Comparison of ENCODE assay signal across 14 cellular contexts in the genomic region with DNA sequence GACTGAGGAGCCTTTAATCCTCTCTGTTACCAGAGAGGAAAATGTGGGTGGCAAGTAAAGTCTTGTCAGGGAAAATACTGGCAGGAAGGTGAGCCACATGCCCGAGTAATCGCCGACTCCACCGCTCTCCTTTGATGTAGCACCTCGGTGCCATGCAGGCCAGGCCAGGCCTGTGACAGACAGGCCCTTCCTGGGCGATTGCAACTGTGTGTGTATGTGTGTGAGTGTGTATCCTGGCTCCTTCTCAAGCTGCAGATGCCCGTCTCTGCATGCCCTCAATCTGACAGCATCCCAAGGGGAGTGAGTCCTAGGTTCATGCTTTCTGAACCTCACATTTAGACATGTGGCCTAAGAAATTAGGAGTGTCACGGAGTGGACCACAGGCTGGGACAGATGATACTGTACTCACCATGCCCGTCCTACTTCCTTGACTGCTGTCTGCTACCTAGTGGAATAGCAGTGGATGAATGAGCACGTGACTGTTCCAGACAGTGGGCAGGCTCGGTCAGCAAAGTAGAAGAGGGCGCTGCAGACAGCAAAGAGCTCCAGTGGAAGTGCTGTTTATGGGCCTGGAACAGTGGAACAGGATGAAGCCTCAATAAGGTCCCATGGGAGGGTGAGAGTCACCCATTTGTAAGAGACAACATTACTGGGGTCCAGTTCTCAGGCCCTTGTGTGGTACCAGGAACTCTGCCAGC. TPM values are rescaled to one million over a fixed set of nuclear protein-coding genes. Genes with fewer than 3 reads are reported as not detected.
DNase-seq lines count a peak whose midpoint lies in the region; TF ChIP-seq lines count a peak whose summit lies in the region.
"Had no signal": no experiment of that assay in that cellular context is flagged by ENCODE, and none has a peak within 500 bp of the region (broad histone marks: within the 10 kb centered on the region; RNA-seq: fewer than 3 reads in every experiment).

No MANE protein-coding gene starts in this region.

- H3K9ac ChIP-seq in neuronal stem cell (ENCODE audit: low read depth, low read length, poor library complexity): no peak overlapping the region
- H3K9ac ChIP-seq: KMS-11 had no signal

- H3K14ac ChIP-seq in neuronal stem cell (ENCODE audit: low read length): no peak overlapping the region

- TF ChIP-seq CTCF in BE2C (IDR thresholded peaks at IDR 0.05; ENCODE audit: low read depth, low read length): peak; percentile 41

- no peak overlapping the region for H2BK120ac ChIP-seq in neuronal stem cell (ENCODE audit: low read depth, low read length)

- H3K27me3 ChIP-seq in BE2C (no peaks in the 10 kb centered on the region), neuronal stem cell (ENCODE audit: control insufficient read depth in 3 of 3, insufficient read depth in 3 of 3, low read depth in 1 of 3, low read length in 3 of 3) (peaks cover 0 to 39% (median 2%) of the 10 kb centered on the region in 3 experiments)
- H3K27me3 ChIP-seq: upper lobe of left lung had no signal

- no peak overlapping the region for H4K91ac ChIP-seq in neuronal stem cell (ENCODE audit: low read depth, low read length, poor library complexity)

- H3K9me3 ChIP-seq in BE2C (no peaks in the 10 kb centered on the region), neuronal stem cell (replicated peaks in 1 of 2; ENCODE audit: control insufficient read depth in 2 of 2, insufficient read depth in 1 of 2, low read depth in 1 of 2, low read length in 2 of 2) (peaks cover 0 to under 1% of the 10 kb centered on the region in 2 donors)
- H3K9me3 ChIP-seq: adrenal gland, upper lobe of left lung had no signal

- H2BK12ac ChIP-seq in neuronal stem cell (ENCODE audit: low read length): peak overlapping the region; percentile 59

- peak overlapping the region; percentile 50 for H2BK15ac ChIP-seq in neuronal stem cell (ENCODE audit: low read length)

- peak overlapping the region; percentile 65 for H3K18ac ChIP-seq in neuronal stem cell (ENCODE audit: low read length)

- no peak overlapping the region for H3K4me2 ChIP-seq in neuronal stem cell (ENCODE audit: insufficient read depth, low read length, poor library complexity, severe bottlenecking)
- H3K4me2 ChIP-seq: KMS-11 had no signal

- H3K23ac ChIP-seq in neuronal stem cell (ENCODE audit: low read depth, low read length, poor library complexity): no peak overlapping the region

- no peak overlapping the region for H3K4me3 ChIP-seq in BE2C (ENCODE audit: low read depth, low read length)
- no peak overlapping the region for H3K4me3 ChIP-seq in neuronal stem cell (ENCODE audit: low read length in 2 of 2)
- H3K4me3 ChIP-seq: adrenal gland, upper lobe of left lung had no signal

- H3K79me1 ChIP-seq in neuronal stem cell (ENCODE audit: low read depth, low read length): no peaks in the 10 kb centered on the region

- WGBS in neuronal stem cell (ENCODE audit: extremely low coverage in 2 of 2, insufficient read length in 2 of 2, insufficient replicate concordance in 1 of 2), 2 donors: no CpG with 5 or more reads among the region's 12 CpGs

- H3K27ac ChIP-seq in epithelial cell of prostate (peak overlapping the region; percentile 48), neuronal stem cell (replicated peaks; ENCODE audit: low read length) (no peak overlapping the region)
- H3K27ac ChIP-seq: KMS-11, upper lobe of left lung had no signal

- H3K4ac ChIP-seq in neuronal stem cell (ENCODE audit: low read length): no peak overlapping the region

- no peak overlapping the region for H4K8ac ChIP-seq in neuronal stem cell (ENCODE audit: low read depth, low read length)

- H3K36me3 ChIP-seq in BE2C (no peaks in the 10 kb centered on the region), neuronal stem cell (replicated peaks in 1 of 2; ENCODE audit: control insufficient read depth in 2 of 2, insufficient read depth in 2 of 2, low read length in 2 of 2) (no peaks in the 10 kb centered on the region)
- H3K36me3 ChIP-seq: adrenal gland, upper lobe of left lung had no signal

- no peak overlapping the region for H2AFZ ChIP-seq in neuronal stem cell (ENCODE audit: low read length)

- H2BK5ac ChIP-seq in neuronal stem cell (ENCODE audit: low read length): no peak overlapping the region

- H3K4me1 ChIP-seq in BE2C: no peaks in the 10 kb centered on the region; the same call in 1 of the 2 replicates
- peaks cover 0 to 14% of the 10 kb centered on the region in 2 donors for H3K4me1 ChIP-seq in neuronal stem cell (ENCODE audit: control insufficient read depth in 2 of 2, insufficient read depth in 1 of 2, low read depth in 1 of 2, low read length in 2 of 2)
- H3K4me1 ChIP-seq: adrenal gland had no signal

- no peak overlapping the region for H2AK5ac ChIP-seq in neuronal stem cell (ENCODE audit: low read depth, low read length)

- DNase-seq in BE2C (peak; percentile 55), NCI-H2227 treated with DMSO at 0.1 percent for 48 hours (lab: John Stamatoyannopoulos, UW) (peak; percentile 30), epithelial cell of prostate (ENCODE audit: low read depth, low spot score) (peak; percentile 27), neuronal stem cell (ENCODE audit: low spot score) (no peak), NCI-H446 (lab: John Stamatoyannopoulos, UW) (no peak), NOMO-1 (lab: John Stamatoyannopoulos, UW; ENCODE audit: unreplicated experiment in 2 of 2) (no peak), NCI-H2081 (lab: John Stamatoyannopoulos, UW) (no peak)
- no peak for DNase-seq in stimulated activated CD4-positive, alpha-beta T cell treated with anti-CD3 and anti-CD28 coated beads, Interleukin-2, amount 100 ng/mL, for 24 hours
- DNase-seq: activated T-cell treated with anti-CD3 and anti-CD28 coated beads, Interleukin-2, amount 50 U/mL, for 4 hours; adrenal gland; left ventricle myocardium superior; NCI-H2029 had no signal

RNA-seq across cellular contexts. Expression of a gene that starts 25.3 kb away (rescaled TPM):
- 4.8 TPM for polyA plus RNA-seq in BE2C (2012; ENCODE audit: insufficient read depth, insufficient read length, low read depth)
- 10.9 TPM for polyA plus RNA-seq in neuronal stem cell (2013, experiment 1 of 2)
- polyA plus RNA-seq in neuronal stem cell (2013, experiment 2 of 2): 10.5 TPM

Comparison
In these comparisons a context has a peak if more than half of its experiments do, and no peak if none do; other contexts are left out.
1. DNase-seq: peak in BE2C (single experiment), NCI-H2227 treated with DMSO at 0.1 percent for 48 hours (single experiment) and epithelial cell of prostate (single experiment); none in neuronal stem cell (single experiment), NCI-H446 (0 of 2), stimulated activated CD4-positive, alpha-beta T cell treated with anti-CD3 and anti-CD28 coated beads, Interleukin-2, amount 100 ng/mL, for 24 hours (0 of 2), NOMO-1 (0 of 2) and NCI-H2081 (0 of 2).